ENCODE assay signal across 22 cellular contexts in the genomic region with DNA sequence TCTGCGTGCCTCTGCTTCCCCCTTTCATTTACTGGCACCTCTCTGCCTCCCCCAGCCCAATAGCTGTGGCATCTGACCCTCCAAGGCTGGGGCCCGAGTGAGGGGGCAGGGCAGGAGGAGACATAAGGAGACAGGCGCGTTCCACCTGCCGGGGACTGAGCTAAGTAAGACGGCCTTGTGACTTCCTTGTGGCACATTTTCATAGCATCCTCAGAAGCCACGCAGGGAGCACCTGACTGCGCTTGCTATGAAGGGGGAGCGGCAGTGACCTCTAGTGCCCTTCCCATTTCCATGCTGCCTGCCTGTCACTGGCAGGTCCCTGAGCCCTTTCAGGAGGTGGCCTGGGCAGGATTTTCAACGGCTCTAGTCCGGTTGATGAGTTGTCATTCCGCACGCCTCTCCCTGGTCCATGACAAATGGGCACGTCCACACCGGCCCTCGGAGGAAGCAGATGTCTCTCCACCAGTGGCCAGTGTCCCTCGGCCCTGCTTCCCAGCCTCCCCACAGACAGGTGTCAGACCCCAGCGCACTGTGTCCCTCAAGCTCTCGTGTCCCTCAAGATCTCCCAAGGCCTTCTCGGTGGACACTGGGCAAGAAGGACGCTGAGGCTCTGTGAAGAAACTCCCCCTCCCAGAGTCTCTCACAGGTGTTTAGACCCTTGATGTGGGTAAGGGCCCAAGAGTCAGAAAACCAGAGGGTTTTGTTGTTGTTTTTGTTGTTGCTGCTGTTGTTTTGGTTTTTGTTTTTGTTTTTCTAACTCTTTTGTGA. TPM values are rescaled to one million over a fixed set of nuclear protein-coding genes. Genes with fewer than 3 reads are reported as not detected.
DNase-seq lines count a peak whose midpoint lies in the region; ATAC-seq and TF ChIP-seq lines count a peak whose summit lies in the region.
"Had no signal": no experiment of that assay in that cellular context is flagged by ENCODE, and none has a peak within 500 bp of the region (broad histone marks: within the 10 kb centered on the region; RNA-seq: fewer than 3 reads in every experiment).

No MANE protein-coding gene starts in this region.

- intact Hi-C loops in activated CD4-positive, alpha-beta memory T cell treated with anti-CD3 and anti-CD28 coated beads for 36 hours (cut with micrococcal nuclease): no loop called here

- H3K4me3 Mint-ChIP-seq in activated CD4-positive, alpha-beta memory T cell treated with anti-CD3 and anti-CD28 coated beads, Interleukin-2, amount 10 ng/mL, durations not matched to agents 7 days and 5 days: no peak overlapping the region
- H3K4me3 Mint-ChIP-seq in activated CD4-positive, alpha-beta memory T cell treated with anti-CD3 and anti-CD28 coated beads for 36 hours: no peak overlapping the region
- H3K4me3 Mint-ChIP-seq in stimulated activated effector memory CD8-positive, alpha-beta T cell treated with anti-CD3 and anti-CD28 coated beads, Interleukin-12 subunit alpha, Interleukin-12 subunit beta, amount 100 ng/mL, for 72 hours: no peak overlapping the region
- H3K4me3 Mint-ChIP-seq: activated T-helper 17 cell treated with anti-CD3 and anti-CD28 coated beads, Interleukin-2, amount 50 U/mL, for 72 hours; naive thymus-derived CD4-positive, alpha-beta T cell had no signal

- no peaks in the 10 kb centered on the region for H3K9me3 Mint-ChIP-seq in activated CD4-positive, alpha-beta memory T cell treated with anti-CD3 and anti-CD28 coated beads, Interleukin-2, amount 10 ng/mL, durations not matched to agents 7 days and 5 days
- no peaks in the 10 kb centered on the region for H3K9me3 Mint-ChIP-seq in activated CD4-positive, alpha-beta memory T cell treated with anti-CD3 and anti-CD28 coated beads for 36 hours
- no peaks in the 10 kb centered on the region for H3K9me3 Mint-ChIP-seq in stimulated activated effector memory CD8-positive, alpha-beta T cell treated with anti-CD3 and anti-CD28 coated beads, Interleukin-12 subunit alpha, Interleukin-12 subunit beta, amount 100 ng/mL, for 72 hours
- H3K9me3 Mint-ChIP-seq: activated T-helper 17 cell treated with anti-CD3 and anti-CD28 coated beads, Interleukin-2, amount 50 U/mL, for 72 hours had no signal

- H3K27ac Mint-ChIP-seq in activated CD4-positive, alpha-beta memory T cell treated with anti-CD3 and anti-CD28 coated beads, Interleukin-2, amount 10 ng/mL, durations not matched to agents 7 days and 5 days: no peak overlapping the region
- no peak overlapping the region for H3K27ac Mint-ChIP-seq in activated CD4-positive, alpha-beta memory T cell treated with anti-CD3 and anti-CD28 coated beads for 36 hours
- no peak overlapping the region for H3K27ac Mint-ChIP-seq in stimulated activated effector memory CD8-positive, alpha-beta T cell treated with anti-CD3 and anti-CD28 coated beads, Interleukin-12 subunit alpha, Interleukin-12 subunit beta, amount 100 ng/mL, for 72 hours
- H3K27ac Mint-ChIP-seq: activated T-helper 17 cell treated with anti-CD3 and anti-CD28 coated beads, Interleukin-2, amount 50 U/mL, for 72 hours; naive thymus-derived CD4-positive, alpha-beta T cell; progenitor cell of endocrine pancreas had no signal

- no peaks in the 10 kb centered on the region for H3K4me1 Mint-ChIP-seq in activated CD4-positive, alpha-beta memory T cell treated with anti-CD3 and anti-CD28 coated beads, Interleukin-2, amount 10 ng/mL, durations not matched to agents 7 days and 5 days
- no peaks in the 10 kb centered on the region for H3K4me1 Mint-ChIP-seq in activated CD4-positive, alpha-beta memory T cell treated with anti-CD3 and anti-CD28 coated beads for 36 hours (ENCODE audit: low read depth)
- H3K4me1 Mint-ChIP-seq in stimulated activated effector memory CD8-positive, alpha-beta T cell treated with anti-CD3 and anti-CD28 coated beads, Interleukin-12 subunit alpha, Interleukin-12 subunit beta, amount 100 ng/mL, for 72 hours: no peaks in the 10 kb centered on the region
- H3K4me1 Mint-ChIP-seq: activated T-helper 17 cell treated with anti-CD3 and anti-CD28 coated beads, Interleukin-2, amount 50 U/mL, for 72 hours; naive thymus-derived CD4-positive, alpha-beta T cell had no signal

- peaks cover 9% of the 10 kb centered on the region for H3K27me3 Mint-ChIP-seq in activated CD4-positive, alpha-beta memory T cell treated with anti-CD3 and anti-CD28 coated beads, Interleukin-2, amount 10 ng/mL, durations not matched to agents 7 days and 5 days
- peaks cover 8% of the 10 kb centered on the region for H3K27me3 Mint-ChIP-seq in activated CD4-positive, alpha-beta memory T cell treated with anti-CD3 and anti-CD28 coated beads for 36 hours

- no peaks in the 10 kb centered on the region for H3K36me3 Mint-ChIP-seq in activated CD4-positive, alpha-beta memory T cell treated with anti-CD3 and anti-CD28 coated beads, Interleukin-2, amount 10 ng/mL, durations not matched to agents 7 days and 5 days (ENCODE audit: low read depth)
- no peaks in the 10 kb centered on the region for H3K36me3 Mint-ChIP-seq in activated CD4-positive, alpha-beta memory T cell treated with anti-CD3 and anti-CD28 coated beads for 36 hours
- no peaks in the 10 kb centered on the region for H3K36me3 Mint-ChIP-seq in stimulated activated effector memory CD8-positive, alpha-beta T cell treated with anti-CD3 and anti-CD28 coated beads, Interleukin-12 subunit alpha, Interleukin-12 subunit beta, amount 100 ng/mL, for 72 hours
- H3K36me3 Mint-ChIP-seq: naive thymus-derived CD4-positive, alpha-beta T cell had no signal

- POLR2A ChIA-PET in activated CD4-positive, alpha-beta memory T cell treated with anti-CD3 and anti-CD28 coated beads, Interleukin-2, amount 10 ng/mL, durations not matched to agents 7 days and 5 days (lab: Charles Lee): no interaction called here
- POLR2A ChIA-PET in activated CD4-positive, alpha-beta memory T cell treated with anti-CD3 and anti-CD28 coated beads for 36 hours (lab: Charles Lee): no interaction called here
- POLR2A ChIA-PET in GM10248 (lab: Yijun Ruan, JAX): no interaction called here

- TF ChIP-seq CTCF in GM10248 (IDR thresholded peaks at IDR 0.05; ENCODE audit: control extremely low read depth, extremely low read depth, low read depth, missing control alignments): no peak

- peak; percentile 8 for ATAC-seq in stimulated activated effector memory CD8-positive, alpha-beta T cell treated with anti-CD3 and anti-CD28 coated beads, Interleukin-12 subunit alpha, Interleukin-12 subunit beta, amount 100 ng/mL, for 72 hours
- no peak for ATAC-seq in GM18858 (IDR thresholded peaks at IDR 0.05; ENCODE audit: unreplicated experiment)
- ATAC-seq: activated CD4-positive, CD25-positive, alpha-beta regulatory T cell treated with anti-CD3 and anti-CD28 coated beads, Interleukin-2, amount 50 U/mL, for 24 hours; activated T-helper 17 cell treated with anti-CD3 and anti-CD28 coated beads, Interleukin-2, amount 50 U/mL, for 72 hours; body of pancreas; heart left ventricle; naive thymus-derived CD4-positive, alpha-beta T cell had no signal

- DNase-seq in activated CD4-positive, alpha-beta memory T cell treated with anti-CD3 and anti-CD28 coated beads, Interleukin-2, amount 10 ng/mL, durations not matched to agents 7 days and 5 days: peak; percentile 12
- DNase-seq in activated CD4-positive, alpha-beta memory T cell treated with anti-CD3 and anti-CD28 coated beads for 36 hours: no peak
- DNase-seq in SK-N-DZ (ENCODE audit: low spot score) (peak; percentile 53), iPS-NIHi7 (ENCODE audit: extremely low spot score) (peak; percentile 65), SKM-1 treated with dmso at 0.1 percent for 144 hours (lab: John Stamatoyannopoulos, UW; ENCODE audit: unreplicated experiment) (no peak), GM10248 (ENCODE audit: extremely low spot score) (no peak)
- no peak for DNase-seq in stimulated activated effector memory CD8-positive, alpha-beta T cell treated with anti-CD3 and anti-CD28 coated beads, Interleukin-12 subunit alpha, Interleukin-12 subunit beta, amount 100 ng/mL, for 72 hours (ENCODE audit: low spot score in 2 of 2)
- DNase-seq: ACHN; body of pancreas; C1 segment of cervical spinal cord; DMS 273 treated with DMSO at 0.1 percent for 48 hours; heart left ventricle; naive thymus-derived CD4-positive, alpha-beta T cell; NCI-H2029 treated with DMSO at 0.1 percent for 48 hours; NCI-H524 treated with DMSO at 0.1 percent for 48 hours; OCI-M1; substantia nigra; T-helper 9 cell had no signal

- CTCF ChIA-PET in activated CD4-positive, alpha-beta memory T cell treated with anti-CD3 and anti-CD28 coated beads, Interleukin-2, amount 10 ng/mL, durations not matched to agents 7 days and 5 days (lab: Charles Lee): no interaction called here
- CTCF ChIA-PET in activated CD4-positive, alpha-beta memory T cell treated with anti-CD3 and anti-CD28 coated beads for 36 hours (lab: Charles Lee): interaction anchor here (0.6 kb wide), 1 partner anchor 556 kb away, joined by 3 read pairs; no protein-coding TSS in a partner anchor
- CTCF ChIA-PET in GM10248 (lab: Yijun Ruan, JAX): no interaction called here

RNA-seq across cellular contexts. Expression of a gene that starts 42.7 kb away (rescaled TPM):
- total RNA-seq in activated CD4-positive, alpha-beta memory T cell treated with anti-CD3 and anti-CD28 coated beads, Interleukin-2, amount 10 ng/mL, durations not matched to agents 7 days and 5 days: not detected
- not detected for total RNA-seq in activated CD4-positive, alpha-beta memory T cell treated with anti-CD3 and anti-CD28 coated beads for 36 hours
- 0.13 TPM in 1 of 2 replicates, not detected in the other for polyA plus RNA-seq in SK-N-DZ (2014; cell fraction: cytosol; rRNA removed)
- polyA plus RNA-seq in SK-N-DZ (2014; cell fraction: nucleus; rRNA removed): 0.34 and 0.73 TPM in 2 replicates
- total RNA-seq: naive thymus-derived CD4-positive, alpha-beta T cell had no signal
- polyA plus RNA-seq: naive thymus-derived CD4-positive, alpha-beta T cell had no signal

Comparison
In these comparisons a context has a peak if more than half of its experiments do, and no peak if none do; other contexts are left out.
1. DNase-seq: peak in activated CD4-positive, alpha-beta memory T cell treated with anti-CD3 and anti-CD28 coated beads, Interleukin-2, amount 10 ng/mL, durations not matched to agents 7 days and 5 days (single experiment), SK-N-DZ (single experiment) and iPS-NIHi7 (single experiment); none in activated CD4-positive, alpha-beta memory T cell treated with anti-CD3 and anti-CD28 coated beads for 36 hours (single experiment), stimulated activated effector memory CD8-positive, alpha-beta T cell treated with anti-CD3 and anti-CD28 coated beads, Interleukin-12 subunit alpha, Interleukin-12 subunit beta, amount 100 ng/mL, for 72 hours (0 of 2), SKM-1 treated with dmso at 0.1 percent for 144 hours (single experiment) and GM10248 (single experiment).